ENCODE assay signal across 16 cellular contexts in genomic region chr11:14852571-14853177, GRCh38.
DNase-seq lines count a peak whose midpoint lies in the region; ATAC-seq, FAIRE-seq and TF ChIP-seq lines count a peak whose summit lies in the region.
"Had no signal": no experiment of that assay in that cellular context is flagged by ENCODE, and none has a peak within 500 bp of the region (broad histone marks: within the 10 kb centered on the region; RNA-seq: fewer than 3 reads in every experiment).

No MANE protein-coding gene starts in this region.

- TF ChIP-seq POLR2A in erythroblast (IDR thresholded peaks at IDR 0.05; ENCODE audit: low read length) (no peak), H54 (IDR thresholded peaks at IDR 0.05; ENCODE audit: low read depth, low read length) (no peak)

- no peak for FAIRE-seq in H54 (lab: Jason Lieb, UNC)

- ATAC-seq in HG03460 (IDR thresholded peaks at IDR 0.05; ENCODE audit: unreplicated experiment), result no peak
- ATAC-seq: left lung; stimulated activated memory B cell treated with anti-CD40 and anti-IgM and Interleukin-4, amounts not matched to agents 10 μg/mL and 1 μg/mL and 100 μg/mL, for 72 hours had no signal

- peak; percentile 12 for DNase-seq in NCI-H345 (lab: John Stamatoyannopoulos, UW)
- DNase-seq in NCI-H345 treated with DMSO at 0.1 percent for 48 hours (lab: John Stamatoyannopoulos, UW; ENCODE audit: unreplicated experiment), result no peak
- peak; percentile 19 for DNase-seq in DMS53 (lab: John Stamatoyannopoulos, UW)
- peak; percentile 41 for DNase-seq in SW480 (ENCODE audit: low spot score)
- DNase-seq in erythroblast (lab: John Stamatoyannopoulos, UW), result peak; percentile 46 to 79
- no peak for DNase-seq in H54 (ENCODE audit: insufficient read length, low spot score)
- DNase-seq in NCI-H146 treated with DMSO at 0.1 percent for 48 hours (lab: John Stamatoyannopoulos, UW; ENCODE audit: unreplicated experiment), result no peak
- DNase-seq: activated gamma-delta T cell, BE2C, brain microvascular endothelial cell, left lung, NCI-H146, NCI-H446, retina had no signal

Comparison
In these comparisons a context has a peak if more than half of its experiments do, and no peak if none do; other contexts are left out.
1. DNase-seq: peak in NCI-H345 (single experiment), DMS53 (single experiment), SW480 (single experiment) and erythroblast (2 of 2); none in NCI-H345 treated with DMSO at 0.1 percent for 48 hours (single experiment), H54 (single experiment) and NCI-H146 treated with DMSO at 0.1 percent for 48 hours (single experiment).